In genomic region chr10:17022898-17023297, GRCh38 we compare ENCODE assay signal across 8 cellular contexts.
DNase-seq lines count a peak whose midpoint lies in the region; ATAC-seq and TF ChIP-seq lines count a peak whose summit lies in the region.

No MANE protein-coding gene starts in this region.

- H3K4me3 ChIP-seq in hepatocyte (no peak overlapping the region), suprapubic skin (no peak overlapping the region)

- H3K4me1 ChIP-seq in hepatocyte (ENCODE audit: insufficient read depth) (peaks cover 9% of the 10 kb centered on the region), suprapubic skin (peaks cover 41% of the 10 kb centered on the region)

- no peak for DNase-seq in T-helper 2 cell treated with Interferon-gamma antibody and Interleukin-4, amounts not matched to agents 5 μg/mL and 100 μg/mL, for 36 hours (ENCODE audit: low spot score)
- DNase-seq in T-helper 2 cell (no peak), hepatocyte (ENCODE audit: low spot score) (no peak), suprapubic skin (ENCODE audit: low spot score in 2 of 2) (no peak)

- peaks cover 7% of the 10 kb centered on the region for H3K9me3 Mint-ChIP-seq in T-helper 2 cell treated with Interferon-gamma antibody and Interleukin-4, amounts not matched to agents 5 μg/mL and 100 μg/mL, for 36 hours
- no peaks in the 10 kb centered on the region for H3K9me3 Mint-ChIP-seq in activated T-helper 17 cell treated with anti-CD3 and anti-CD28 coated beads, Interleukin-2, amount 50 U/mL, for 72 hours

- H3K27ac Mint-ChIP-seq in T-helper 2 cell treated with Interferon-gamma antibody and Interleukin-4, amounts not matched to agents 5 μg/mL and 100 μg/mL, for 36 hours: peak overlapping the region; percentile 96
- H3K27ac Mint-ChIP-seq in activated T-helper 17 cell treated with anti-CD3 and anti-CD28 coated beads, Interleukin-2, amount 50 U/mL, for 72 hours: peak overlapping the region; percentile 97

- peak overlapping the region; percentile 47 for H3K4me2 ChIP-seq in hepatocyte

- H3K9me2 ChIP-seq in hepatocyte (replicated peaks; ENCODE audit: insufficient read depth): no peaks in the 10 kb centered on the region

- H3K36me3 ChIP-seq in hepatocyte (replicated peaks; ENCODE audit: insufficient read depth, low read depth) (no peaks in the 10 kb centered on the region), suprapubic skin (no peaks in the 10 kb centered on the region)

- no peak for ATAC-seq in activated T-helper 17 cell treated with anti-CD3 and anti-CD28 coated beads, Interleukin-2, amount 50 U/mL, for 72 hours (replicated peaks)
- no peak for ATAC-seq in GM21447 (IDR thresholded peaks at IDR 0.05; ENCODE audit: unreplicated experiment)
- no peak for ATAC-seq in GM19463 (IDR thresholded peaks at IDR 0.05; ENCODE audit: unreplicated experiment)
- ATAC-seq in HG03460 (IDR thresholded peaks at IDR 0.05; ENCODE audit: unreplicated experiment): no peak

- H3K27ac ChIP-seq in hepatocyte (peak overlapping the region; percentile 41), suprapubic skin (peak overlapping the region; percentile 84)

- no peaks in the 10 kb centered on the region for H3K79me2 ChIP-seq in hepatocyte

- WGBS in hepatocyte (ENCODE audit: low lambda C conversion rate, missing lambda C conversion rate): 69% methylated on average over 6 of the region's 6 CpGs
- WGBS in suprapubic skin: 77% methylated on average over 6 of the region's 6 CpGs

- peak overlapping the region; percentile 80 for H3K4me3 Mint-ChIP-seq in T-helper 2 cell treated with Interferon-gamma antibody and Interleukin-4, amounts not matched to agents 5 μg/mL and 100 μg/mL, for 36 hours
- H3K4me3 Mint-ChIP-seq in activated T-helper 17 cell treated with anti-CD3 and anti-CD28 coated beads, Interleukin-2, amount 50 U/mL, for 72 hours: peak overlapping the region; percentile 53

- TF ChIP-seq EP300 in suprapubic skin (IDR thresholded peaks at IDR 0.05): no peak

- no peak overlapping the region for H2AFZ ChIP-seq in hepatocyte

- H3K4me1 Mint-ChIP-seq in T-helper 2 cell treated with Interferon-gamma antibody and Interleukin-4, amounts not matched to agents 5 μg/mL and 100 μg/mL, for 36 hours (ENCODE audit: low read depth): peaks cover 50% of the 10 kb centered on the region
- H3K4me1 Mint-ChIP-seq in activated T-helper 17 cell treated with anti-CD3 and anti-CD28 coated beads, Interleukin-2, amount 50 U/mL, for 72 hours: peaks cover 26% of the 10 kb centered on the region

- H3K9me3 ChIP-seq in hepatocyte (ENCODE audit: low read depth) (no peaks in the 10 kb centered on the region), suprapubic skin (no peaks in the 10 kb centered on the region)

- H3K27me3 ChIP-seq in hepatocyte (no peaks in the 10 kb centered on the region), suprapubic skin (no peaks in the 10 kb centered on the region)

- peaks cover 20% of the 10 kb centered on the region for H3K27me3 Mint-ChIP-seq in T-helper 2 cell treated with Interferon-gamma antibody and Interleukin-4, amounts not matched to agents 5 μg/mL and 100 μg/mL, for 36 hours (ENCODE audit: low read depth)
- H3K27me3 Mint-ChIP-seq in activated T-helper 17 cell treated with anti-CD3 and anti-CD28 coated beads, Interleukin-2, amount 50 U/mL, for 72 hours: no peaks in the 10 kb centered on the region

- peaks cover 7% of the 10 kb centered on the region for H3K36me3 Mint-ChIP-seq in T-helper 2 cell treated with Interferon-gamma antibody and Interleukin-4, amounts not matched to agents 5 μg/mL and 100 μg/mL, for 36 hours (ENCODE audit: low read depth)
- peaks cover 25% of the 10 kb centered on the region for H3K36me3 Mint-ChIP-seq in activated T-helper 17 cell treated with anti-CD3 and anti-CD28 coated beads, Interleukin-2, amount 50 U/mL, for 72 hours (ENCODE audit: low read depth)

- TF ChIP-seq POLR2A in suprapubic skin (IDR thresholded peaks at IDR 0.05): no peak

- H4K20me1 ChIP-seq in hepatocyte (ENCODE audit: insufficient read depth, poor library complexity, severe bottlenecking): no peaks in the 10 kb centered on the region

- TF ChIP-seq CTCF in hepatocyte (IDR thresholded peaks at IDR 0.05; ENCODE audit: poor library complexity) (no peak), suprapubic skin (IDR thresholded peaks at IDR 0.05) (no peak)
